ENCODE assay signal across 1 cellular context in the genomic region with DNA sequence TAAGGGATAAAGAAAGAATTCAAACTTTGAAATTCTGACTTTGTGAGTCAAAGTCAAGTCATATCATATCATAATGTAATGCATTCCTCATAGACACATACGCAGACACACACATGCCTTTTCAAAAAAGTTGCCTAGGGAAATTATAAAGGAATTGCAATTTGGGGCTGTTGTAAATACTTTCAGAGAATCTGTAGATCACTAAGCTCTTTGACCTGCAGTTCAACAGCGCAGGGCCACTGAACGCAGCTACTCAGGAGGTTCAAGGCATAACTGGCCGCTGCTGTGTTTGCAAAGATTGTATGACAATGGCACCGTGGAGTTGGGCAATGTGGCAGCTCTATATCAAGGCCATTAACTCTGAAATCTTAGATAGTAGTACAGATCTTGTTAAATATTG.
TF ChIP-seq lines count a peak whose summit lies in the region.

No MANE protein-coding gene starts in this region.

TF ChIP-seq in HepG2, 621 proteins besides CTCF, POLR2A, EP300 and RAD21 (continued from another document and continues in another):
- TF ChIP-seq, protein P1, sequence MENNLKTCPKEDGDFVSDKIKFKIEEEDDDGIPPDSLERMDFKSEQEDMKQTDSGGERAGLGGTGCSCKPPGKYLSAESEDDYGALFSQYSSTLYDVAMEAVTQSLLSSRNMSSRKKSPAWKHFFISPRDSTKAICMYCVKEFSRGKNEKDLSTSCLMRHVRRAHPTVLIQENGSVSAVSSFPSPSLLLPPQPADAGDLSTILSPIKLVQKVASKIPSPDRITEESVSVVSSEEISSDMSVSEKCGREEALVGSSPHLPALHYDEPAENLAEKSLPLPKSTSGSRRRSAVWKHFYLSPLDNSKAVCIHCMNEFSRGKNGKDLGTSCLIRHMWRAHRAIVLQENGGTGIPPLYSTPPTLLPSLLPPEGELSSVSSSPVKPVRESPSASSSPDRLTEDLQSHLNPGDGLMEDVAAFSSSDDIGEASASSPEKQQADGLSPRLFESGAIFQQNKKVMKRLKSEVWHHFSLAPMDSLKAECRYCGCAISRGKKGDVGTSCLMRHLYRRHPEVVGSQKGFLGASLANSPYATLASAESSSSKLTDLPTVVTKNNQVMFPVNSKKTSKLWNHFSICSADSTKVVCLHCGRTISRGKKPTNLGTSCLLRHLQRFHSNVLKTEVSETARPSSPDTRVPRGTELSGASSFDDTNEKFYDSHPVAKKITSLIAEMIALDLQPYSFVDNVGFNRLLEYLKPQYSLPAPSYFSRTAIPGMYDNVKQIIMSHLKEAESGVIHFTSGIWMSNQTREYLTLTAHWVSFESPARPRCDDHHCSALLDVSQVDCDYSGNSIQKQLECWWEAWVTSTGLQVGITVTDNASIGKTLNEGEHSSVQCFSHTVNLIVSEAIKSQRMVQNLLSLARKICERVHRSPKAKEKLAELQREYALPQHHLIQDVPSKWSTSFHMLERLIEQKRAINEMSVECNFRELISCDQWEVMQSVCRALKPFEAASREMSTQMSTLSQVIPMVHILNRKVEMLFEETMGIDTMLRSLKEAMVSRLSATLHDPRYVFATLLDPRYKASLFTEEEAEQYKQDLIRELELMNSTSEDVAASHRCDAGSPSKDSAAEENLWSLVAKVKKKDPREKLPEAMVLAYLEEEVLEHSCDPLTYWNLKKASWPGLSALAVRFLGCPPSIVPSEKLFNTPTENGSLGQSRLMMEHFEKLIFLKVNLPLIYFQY (CRISPR knock-in tag; IDR thresholded peaks at IDR 0.05; ENCODE audit: borderline replicate concordance): no peak
- TF ChIP-seq, protein P2, sequence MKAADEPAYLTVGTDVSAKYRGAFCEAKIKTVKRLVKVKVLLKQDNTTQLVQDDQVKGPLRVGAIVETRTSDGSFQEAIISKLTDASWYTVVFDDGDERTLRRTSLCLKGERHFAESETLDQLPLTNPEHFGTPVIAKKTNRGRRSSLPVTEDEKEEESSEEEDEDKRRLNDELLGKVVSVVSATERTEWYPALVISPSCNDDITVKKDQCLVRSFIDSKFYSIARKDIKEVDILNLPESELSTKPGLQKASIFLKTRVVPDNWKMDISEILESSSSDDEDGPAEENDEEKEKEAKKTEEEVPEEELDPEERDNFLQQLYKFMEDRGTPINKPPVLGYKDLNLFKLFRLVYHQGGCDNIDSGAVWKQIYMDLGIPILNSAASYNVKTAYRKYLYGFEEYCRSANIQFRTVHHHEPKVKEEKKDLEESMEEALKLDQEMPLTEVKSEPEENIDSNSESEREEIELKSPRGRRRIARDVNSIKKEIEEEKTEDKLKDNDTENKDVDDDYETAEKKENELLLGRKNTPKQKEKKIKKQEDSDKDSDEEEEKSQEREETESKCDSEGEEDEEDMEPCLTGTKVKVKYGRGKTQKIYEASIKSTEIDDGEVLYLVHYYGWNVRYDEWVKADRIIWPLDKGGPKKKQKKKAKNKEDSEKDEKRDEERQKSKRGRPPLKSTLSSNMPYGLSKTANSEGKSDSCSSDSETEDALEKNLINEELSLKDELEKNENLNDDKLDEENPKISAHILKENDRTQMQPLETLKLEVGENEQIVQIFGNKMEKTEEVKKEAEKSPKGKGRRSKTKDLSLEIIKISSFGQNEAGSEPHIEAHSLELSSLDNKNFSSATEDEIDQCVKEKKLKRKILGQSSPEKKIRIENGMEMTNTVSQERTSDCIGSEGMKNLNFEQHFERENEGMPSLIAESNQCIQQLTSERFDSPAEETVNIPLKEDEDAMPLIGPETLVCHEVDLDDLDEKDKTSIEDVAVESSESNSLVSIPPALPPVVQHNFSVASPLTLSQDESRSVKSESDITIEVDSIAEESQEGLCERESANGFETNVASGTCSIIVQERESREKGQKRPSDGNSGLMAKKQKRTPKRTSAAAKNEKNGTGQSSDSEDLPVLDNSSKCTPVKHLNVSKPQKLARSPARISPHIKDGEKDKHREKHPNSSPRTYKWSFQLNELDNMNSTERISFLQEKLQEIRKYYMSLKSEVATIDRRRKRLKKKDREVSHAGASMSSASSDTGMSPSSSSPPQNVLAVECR (CRISPR knock-in tag; IDR thresholded peaks at IDR 0.05; ENCODE audit: borderline replicate concordance): no peak
- peak; percentile 52; the same call in 1 of the 2 replicates for TF ChIP-seq ZNF644 (CRISPR knock-in tag; IDR thresholded peaks at IDR 0.05; ENCODE audit: low read depth)
- TF ChIP-seq SALL1 (CRISPR knock-in tag; IDR thresholded peaks at IDR 0.05): peak; percentile 51; the same call in 1 of the 2 replicates
- TF ChIP-seq, protein P3, sequence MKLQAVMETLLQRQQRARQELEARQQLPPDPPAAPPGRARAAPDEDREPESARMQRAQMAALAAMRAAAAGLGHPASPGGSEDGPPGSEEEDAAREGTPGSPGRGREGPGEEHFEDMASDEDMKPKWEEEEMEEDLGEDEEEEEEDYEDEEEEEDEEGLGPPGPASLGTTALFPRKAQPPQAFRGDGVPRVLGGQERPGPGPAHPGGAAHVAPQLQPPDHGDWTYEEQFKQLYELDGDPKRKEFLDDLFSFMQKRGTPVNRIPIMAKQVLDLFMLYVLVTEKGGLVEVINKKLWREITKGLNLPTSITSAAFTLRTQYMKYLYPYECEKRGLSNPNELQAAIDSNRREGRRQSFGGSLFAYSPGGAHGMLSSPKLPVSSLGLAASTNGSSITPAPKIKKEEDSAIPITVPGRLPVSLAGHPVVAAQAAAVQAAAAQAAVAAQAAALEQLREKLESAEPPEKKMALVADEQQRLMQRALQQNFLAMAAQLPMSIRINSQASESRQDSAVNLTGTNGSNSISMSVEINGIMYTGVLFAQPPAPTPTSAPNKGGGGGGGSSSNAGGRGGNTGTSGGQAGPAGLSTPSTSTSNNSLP (IDR thresholded peaks at IDR 0.05; ENCODE audit: low read depth, low read length): peak; percentile 72
- no peak for TF ChIP-seq ZNF552 (CRISPR knock-in tag; IDR thresholded peaks at IDR 0.05; ENCODE audit: borderline replicate concordance)
- no peak for TF ChIP-seq ZNF619 (CRISPR knock-in tag; IDR thresholded peaks at IDR 0.05)
- TF ChIP-seq PAF1 (CRISPR knock-in tag; IDR thresholded peaks at IDR 0.05): no peak
- TF ChIP-seq, protein P4, sequence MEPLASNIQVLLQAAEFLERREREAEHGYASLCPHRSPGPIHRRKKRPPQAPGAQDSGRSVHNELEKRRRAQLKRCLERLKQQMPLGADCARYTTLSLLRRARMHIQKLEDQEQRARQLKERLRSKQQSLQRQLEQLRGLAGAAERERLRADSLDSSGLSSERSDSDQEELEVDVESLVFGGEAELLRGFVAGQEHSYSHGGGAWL (CRISPR knock-in tag; IDR thresholded peaks at IDR 0.05): no peak
- TF ChIP-seq, protein P5, sequence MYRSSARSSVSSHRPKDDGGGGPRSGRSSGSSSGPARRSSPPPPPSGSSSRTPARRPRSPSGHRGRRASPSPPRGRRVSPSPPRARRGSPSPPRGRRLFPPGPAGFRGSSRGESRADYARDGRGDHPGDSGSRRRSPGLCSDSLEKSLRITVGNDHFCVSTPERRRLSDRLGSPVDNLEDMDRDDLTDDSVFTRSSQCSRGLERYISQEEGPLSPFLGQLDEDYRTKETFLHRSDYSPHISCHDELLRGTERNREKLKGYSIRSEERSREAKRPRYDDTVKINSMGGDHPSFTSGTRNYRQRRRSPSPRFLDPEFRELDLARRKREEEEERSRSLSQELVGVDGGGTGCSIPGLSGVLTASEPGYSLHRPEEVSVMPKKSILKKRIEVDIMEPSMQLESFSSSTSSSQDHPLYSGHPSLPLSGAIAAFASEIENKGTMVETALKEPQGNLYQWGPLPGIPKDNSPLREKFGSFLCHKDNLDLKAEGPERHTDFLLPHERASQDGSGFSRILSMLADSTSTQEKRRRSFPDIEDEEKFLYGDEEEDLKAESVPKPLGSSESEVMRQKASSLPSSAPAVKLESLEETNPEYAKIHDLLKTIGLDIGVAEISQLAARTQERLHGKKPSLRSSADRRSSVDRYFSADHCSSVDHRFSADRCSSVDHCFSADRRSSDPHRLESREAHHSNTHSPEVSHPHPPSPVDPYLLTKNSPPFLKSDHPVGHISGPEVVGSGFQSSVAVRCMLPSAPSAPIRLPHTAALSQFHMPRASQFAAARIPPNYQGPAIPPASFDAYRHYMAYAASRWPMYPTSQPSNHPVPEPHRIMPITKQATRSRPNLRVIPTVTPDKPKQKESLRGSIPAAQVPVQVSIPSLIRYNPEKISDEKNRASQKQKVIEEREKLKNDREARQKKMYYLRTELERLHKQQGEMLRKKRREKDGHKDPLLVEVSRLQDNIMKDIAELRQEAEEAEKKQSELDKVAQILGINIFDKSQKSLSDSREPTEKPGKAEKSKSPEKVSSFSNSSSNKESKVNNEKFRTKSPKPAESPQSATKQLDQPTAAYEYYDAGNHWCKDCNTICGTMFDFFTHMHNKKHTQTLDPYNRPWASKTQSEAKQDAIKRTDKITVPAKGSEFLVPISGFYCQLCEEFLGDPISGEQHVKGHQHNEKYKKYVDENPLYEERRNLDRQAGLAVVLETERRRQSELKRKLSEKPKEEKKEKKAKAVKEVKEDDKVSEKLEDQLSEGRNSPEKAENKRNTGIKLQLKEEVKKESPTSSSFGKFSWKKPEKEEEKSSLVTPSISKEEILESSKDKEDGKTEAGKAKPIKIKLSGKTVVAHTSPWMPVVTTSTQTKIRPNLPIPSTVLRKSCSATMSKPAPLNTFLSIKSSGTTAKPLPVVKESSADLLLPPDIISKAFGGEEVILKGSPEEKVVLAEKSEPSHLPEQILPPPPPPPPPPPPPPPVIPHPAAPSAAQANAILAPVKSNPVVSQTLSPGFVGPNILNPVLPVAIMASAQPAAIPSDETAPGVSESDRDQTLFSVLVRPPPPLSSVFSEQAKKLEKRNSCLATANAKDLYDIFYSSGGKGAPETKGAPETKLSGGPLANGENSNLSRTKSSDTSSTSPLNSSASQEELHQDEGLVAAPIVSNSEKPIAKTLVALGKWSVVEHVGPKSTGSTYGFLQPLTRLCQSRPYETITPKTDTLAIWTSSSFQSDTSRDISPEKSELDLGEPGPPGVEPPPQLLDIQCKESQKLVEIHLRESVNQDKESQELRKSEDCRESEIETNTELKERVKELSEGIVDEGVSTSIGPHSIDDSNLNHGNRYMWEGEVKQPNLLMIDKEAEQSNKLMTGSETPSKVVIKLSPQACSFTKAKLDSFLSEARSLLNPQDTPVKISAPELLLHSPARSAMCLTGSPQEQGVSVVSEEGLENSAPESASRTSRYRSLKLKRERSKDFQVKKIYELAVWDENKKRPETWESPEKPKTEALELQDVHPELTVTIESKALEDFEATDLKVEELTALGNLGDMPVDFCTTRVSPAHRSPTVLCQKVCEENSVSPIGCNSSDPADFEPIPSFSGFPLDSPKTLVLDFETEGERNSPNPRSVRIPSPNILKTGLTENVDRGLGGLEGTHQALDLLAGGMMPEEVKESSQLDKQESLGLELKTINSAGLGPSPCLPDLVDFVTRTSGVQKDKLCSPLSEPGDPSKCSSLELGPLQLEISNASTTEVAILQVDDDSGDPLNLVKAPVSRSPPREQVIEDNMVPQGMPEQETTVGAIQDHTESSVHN (CRISPR knock-in tag; IDR thresholded peaks at IDR 0.05): no peak
- no peak for TF ChIP-seq ZFP62 (CRISPR knock-in tag; IDR thresholded peaks at IDR 0.05)
- TF ChIP-seq ZSCAN21 (CRISPR knock-in tag; IDR thresholded peaks at IDR 0.05; ENCODE audit: borderline replicate concordance): no peak
- TF ChIP-seq ZKSCAN1 (IDR thresholded peaks at IDR 0.05; ENCODE audit: low read length): no peak
- TF ChIP-seq ESRRA (CRISPR knock-in tag; IDR thresholded peaks at IDR 0.05; ENCODE audit: low read depth): no peak
- no peak for TF ChIP-seq MEIS1 (CRISPR knock-in tag; IDR thresholded peaks at IDR 0.05; ENCODE audit: borderline replicate concordance)
- TF ChIP-seq, protein P6, sequence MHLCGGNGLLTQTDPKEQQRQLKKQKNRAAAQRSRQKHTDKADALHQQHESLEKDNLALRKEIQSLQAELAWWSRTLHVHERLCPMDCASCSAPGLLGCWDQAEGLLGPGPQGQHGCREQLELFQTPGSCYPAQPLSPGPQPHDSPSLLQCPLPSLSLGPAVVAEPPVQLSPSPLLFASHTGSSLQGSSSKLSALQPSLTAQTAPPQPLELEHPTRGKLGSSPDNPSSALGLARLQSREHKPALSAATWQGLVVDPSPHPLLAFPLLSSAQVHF (CRISPR knock-in tag; IDR thresholded peaks at IDR 0.05): no peak
- no peak for TF ChIP-seq ZNF746 (CRISPR knock-in tag; IDR thresholded peaks at IDR 0.05)
- peak; percentile 74 for TF ChIP-seq CEBPB (IDR thresholded peaks at IDR 0.05; ENCODE audit: borderline replicate concordance, low read depth, low read length)
- no peak for TF ChIP-seq TAF15 (IDR thresholded peaks at IDR 0.05; ENCODE audit: low read depth, low read length, poor library complexity, severe bottlenecking)
- TF ChIP-seq, protein P7, sequence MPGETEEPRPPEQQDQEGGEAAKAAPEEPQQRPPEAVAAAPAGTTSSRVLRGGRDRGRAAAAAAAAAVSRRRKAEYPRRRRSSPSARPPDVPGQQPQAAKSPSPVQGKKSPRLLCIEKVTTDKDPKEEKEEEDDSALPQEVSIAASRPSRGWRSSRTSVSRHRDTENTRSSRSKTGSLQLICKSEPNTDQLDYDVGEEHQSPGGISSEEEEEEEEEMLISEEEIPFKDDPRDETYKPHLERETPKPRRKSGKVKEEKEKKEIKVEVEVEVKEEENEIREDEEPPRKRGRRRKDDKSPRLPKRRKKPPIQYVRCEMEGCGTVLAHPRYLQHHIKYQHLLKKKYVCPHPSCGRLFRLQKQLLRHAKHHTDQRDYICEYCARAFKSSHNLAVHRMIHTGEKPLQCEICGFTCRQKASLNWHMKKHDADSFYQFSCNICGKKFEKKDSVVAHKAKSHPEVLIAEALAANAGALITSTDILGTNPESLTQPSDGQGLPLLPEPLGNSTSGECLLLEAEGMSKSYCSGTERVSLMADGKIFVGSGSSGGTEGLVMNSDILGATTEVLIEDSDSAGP (CRISPR knock-in tag; IDR thresholded peaks at IDR 0.05; ENCODE audit: borderline replicate concordance): no peak
- no peak for TF ChIP-seq ZNF124 (CRISPR knock-in tag; IDR thresholded peaks at IDR 0.05)
- TF ChIP-seq, protein P8, sequence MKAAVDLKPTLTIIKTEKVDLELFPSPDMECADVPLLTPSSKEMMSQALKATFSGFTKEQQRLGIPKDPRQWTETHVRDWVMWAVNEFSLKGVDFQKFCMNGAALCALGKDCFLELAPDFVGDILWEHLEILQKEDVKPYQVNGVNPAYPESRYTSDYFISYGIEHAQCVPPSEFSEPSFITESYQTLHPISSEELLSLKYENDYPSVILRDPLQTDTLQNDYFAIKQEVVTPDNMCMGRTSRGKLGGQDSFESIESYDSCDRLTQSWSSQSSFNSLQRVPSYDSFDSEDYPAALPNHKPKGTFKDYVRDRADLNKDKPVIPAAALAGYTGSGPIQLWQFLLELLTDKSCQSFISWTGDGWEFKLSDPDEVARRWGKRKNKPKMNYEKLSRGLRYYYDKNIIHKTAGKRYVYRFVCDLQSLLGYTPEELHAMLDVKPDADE (CRISPR knock-in tag; IDR thresholded peaks at IDR 0.05): no peak
- TF ChIP-seq HOXA5 (CRISPR knock-in tag; IDR thresholded peaks at IDR 0.05): no peak
- TF ChIP-seq, protein P9, sequence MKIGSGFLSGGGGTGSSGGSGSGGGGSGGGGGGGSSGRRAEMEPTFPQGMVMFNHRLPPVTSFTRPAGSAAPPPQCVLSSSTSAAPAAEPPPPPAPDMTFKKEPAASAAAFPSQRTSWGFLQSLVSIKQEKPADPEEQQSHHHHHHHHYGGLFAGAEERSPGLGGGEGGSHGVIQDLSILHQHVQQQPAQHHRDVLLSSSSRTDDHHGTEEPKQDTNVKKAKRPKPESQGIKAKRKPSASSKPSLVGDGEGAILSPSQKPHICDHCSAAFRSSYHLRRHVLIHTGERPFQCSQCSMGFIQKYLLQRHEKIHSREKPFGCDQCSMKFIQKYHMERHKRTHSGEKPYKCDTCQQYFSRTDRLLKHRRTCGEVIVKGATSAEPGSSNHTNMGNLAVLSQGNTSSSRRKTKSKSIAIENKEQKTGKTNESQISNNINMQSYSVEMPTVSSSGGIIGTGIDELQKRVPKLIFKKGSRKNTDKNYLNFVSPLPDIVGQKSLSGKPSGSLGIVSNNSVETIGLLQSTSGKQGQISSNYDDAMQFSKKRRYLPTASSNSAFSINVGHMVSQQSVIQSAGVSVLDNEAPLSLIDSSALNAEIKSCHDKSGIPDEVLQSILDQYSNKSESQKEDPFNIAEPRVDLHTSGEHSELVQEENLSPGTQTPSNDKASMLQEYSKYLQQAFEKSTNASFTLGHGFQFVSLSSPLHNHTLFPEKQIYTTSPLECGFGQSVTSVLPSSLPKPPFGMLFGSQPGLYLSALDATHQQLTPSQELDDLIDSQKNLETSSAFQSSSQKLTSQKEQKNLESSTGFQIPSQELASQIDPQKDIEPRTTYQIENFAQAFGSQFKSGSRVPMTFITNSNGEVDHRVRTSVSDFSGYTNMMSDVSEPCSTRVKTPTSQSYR (CRISPR knock-in tag; IDR thresholded peaks at IDR 0.05; ENCODE audit: borderline replicate concordance): no peak
- TF ChIP-seq RXRA (CRISPR knock-in tag; IDR thresholded peaks at IDR 0.05): no peak
